In genomic region chr7:29467193-29467592, GRCh38 we compare ENCODE assay signal across 19 cellular contexts.
DNase-seq lines count a peak whose midpoint lies in the region; ATAC-seq, FAIRE-seq and TF ChIP-seq lines count a peak whose summit lies in the region.
"Had no signal": no experiment of that assay in that cellular context is flagged by ENCODE, and none has a peak within 500 bp of the region (broad histone marks: within the 10 kb centered on the region; RNA-seq: fewer than 3 reads in every experiment).

No MANE protein-coding gene starts in this region.

- TF ChIP-seq EP300 in HepG2 (IDR thresholded peaks at IDR 0.05; ENCODE audit: low read depth in 2 of 2, low read length in 2 of 2) (no peak), HepG2 (CRISPR knock-in tag; IDR thresholded peaks at IDR 0.05; ENCODE audit: borderline replicate concordance) (no peak)

- peaks cover 2% of the 10 kb centered on the region for H3K27me3 Mint-ChIP-seq in activated T-helper 1 cell treated with anti-CD3 and anti-CD28 coated beads, Interleukin-12 subunit alpha, Interleukin-12 subunit beta, Interleukin-2, Interleukin-4 antibody, amounts not matched to agents 30 ng/mL and 10 ng/mL and 1 ng/mL, durations not matched to agents 14 hours and 24 hours and 36 hours (ENCODE audit: insufficient read depth)
- H3K27me3 Mint-ChIP-seq: CD4-positive, alpha-beta memory T cell had no signal

- no TSS peak for BruUV-seq in HepG2 (replicated peaks; lab: Mats Ljungman, UMichigan)

- H3K4me2 ChIP-seq in HepG2 (ENCODE audit: low read depth, low read length) = no peak overlapping the region
- H3K4me2 ChIP-seq: BLaER1, GM23338 had no signal

- no peaks in the 10 kb centered on the region for H4K20me1 ChIP-seq in HepG2 (ENCODE audit: insufficient read depth, low read length)
- H4K20me1 ChIP-seq: BLaER1 had no signal

- H3K4me1 Mint-ChIP-seq in activated T-helper 1 cell treated with anti-CD3 and anti-CD28 coated beads, Interleukin-12 subunit alpha, Interleukin-12 subunit beta, Interleukin-2, Interleukin-4 antibody, amounts not matched to agents 30 ng/mL and 10 ng/mL and 1 ng/mL, durations not matched to agents 14 hours and 24 hours and 36 hours (ENCODE audit: low read depth) = no peaks in the 10 kb centered on the region
- H3K4me1 Mint-ChIP-seq: CD14-positive monocyte, GM23338, IgD-negative memory B cell had no signal

- DNase-seq in HuH-7.5 (ENCODE audit: low spot score) (peak; percentile 37), HepG2 (ENCODE audit: low spot score) (no peak), NK-92 (lab: John Stamatoyannopoulos, UW; ENCODE audit: unreplicated experiment) (no peak), DMS153 (lab: John Stamatoyannopoulos, UW) (no peak), psoas muscle (no peak)
- DNase-seq in activated T-helper 1 cell treated with anti-CD3 and anti-CD28 coated beads, Interleukin-12 subunit alpha, Interleukin-12 subunit beta, Interleukin-2, Interleukin-4 antibody, amounts not matched to agents 30 ng/mL and 10 ng/mL and 1 ng/mL, durations not matched to agents 14 hours and 24 hours and 36 hours (ENCODE audit: low spot score) = no peak
- DNase-seq: 8988T; CD4-positive, alpha-beta memory T cell; DMS53; DND-41; EL; HCEC 1CT had no signal

- H3K4me1 ChIP-seq in HepG2 (ENCODE audit: insufficient read depth, low read length) = peaks cover 60% of the 10 kb centered on the region
- peaks cover 54 to 71% of the 10 kb centered on the region in 2 donors for H3K4me1 ChIP-seq in mucosa of rectum (ENCODE audit: control insufficient read depth in 2 of 2, insufficient read depth in 2 of 2, low read length in 2 of 2)
- H3K4me1 ChIP-seq in psoas muscle = no peaks in the 10 kb centered on the region

- no peaks in the 10 kb centered on the region for H3K79me2 ChIP-seq in HepG2 (ENCODE audit: insufficient read depth, low read length)

- no peak overlapping the region for H3K4me3 ChIP-seq in HepG2 (replicated peaks in 1 of 3; ENCODE audit: insufficient read depth in 1 of 3, low read depth in 2 of 3, low read length in 3 of 3)
- H3K4me3 ChIP-seq in mucosa of rectum (ENCODE audit: low read length in 2 of 2) = no peak overlapping the region
- no peak overlapping the region for H3K4me3 ChIP-seq in psoas muscle
- H3K4me3 ChIP-seq: BLaER1, GM12878, GM23338 had no signal

- peaks cover 6 to 16% of the 10 kb centered on the region in 2 experiments; a peak in 4 of 5 replicates for H3K36me3 ChIP-seq in HepG2 (replicated peaks in 1 of 2; ENCODE audit: control insufficient read depth in 1 of 2, insufficient read depth in 2 of 2, low read length in 2 of 2)
- no peaks in the 10 kb centered on the region for H3K36me3 ChIP-seq in mucosa of rectum (ENCODE audit: control insufficient read depth in 2 of 2, insufficient read depth in 2 of 2, low read length in 2 of 2)
- no peaks in the 10 kb centered on the region for H3K36me3 ChIP-seq in psoas muscle (ENCODE audit: insufficient read depth in 1 of 2, low read depth in 1 of 2)
- H3K36me3 ChIP-seq: BLaER1 had no signal

- intact Hi-C loops in HepG2 (cut with micrococcal nuclease; ENCODE audit: unreplicated experiment) (no loop called here), psoas muscle (cut with DNase I) (no loop called here)
- intact Hi-C loops in activated T-helper 1 cell treated with anti-CD3 and anti-CD28 coated beads, Interleukin-12 subunit alpha, Interleukin-12 subunit beta, Interleukin-2, Interleukin-4 antibody, amounts not matched to agents 30 ng/mL and 10 ng/mL and 1 ng/mL, durations not matched to agents 14 hours and 24 hours and 36 hours (cut with micrococcal nuclease) = no loop called here

- H3K9me3 ChIP-seq in HepG2 (ENCODE audit: low read length) = no peaks in the 10 kb centered on the region
- H3K9me3 ChIP-seq in mucosa of rectum (ENCODE audit: control insufficient read depth in 2 of 2, low read length in 2 of 2) = no peaks in the 10 kb centered on the region
- H3K9me3 ChIP-seq in psoas muscle = no peaks in the 10 kb centered on the region
- H3K9me3 ChIP-seq: BLaER1 had no signal

- in situ Hi-C loops in HepG2 (cut with HindIII; ENCODE audit: extremely low pct_ligation_motif_present, low pct_unique_long_range_greater_than_20kb) = no loop called here

- no peak overlapping the region for H3K9ac ChIP-seq in HepG2 (ENCODE audit: insufficient read depth, low read depth, low read length)
- H3K9ac ChIP-seq in mucosa of rectum (ENCODE audit: low read depth in 1 of 2, low read length in 2 of 2) = peak overlapping the region in 1 of 2 donors; percentile 36
- H3K9ac ChIP-seq: BLaER1 had no signal

- ATAC-seq in HepG2 (peak; percentile 54; the same call in 1 of the 3 replicates), psoas muscle (no peak)
- ATAC-seq: GM12878, GM23338 had no signal

- TF ChIP-seq POLR2A in HepG2 (IDR thresholded peaks at IDR 0.05; ENCODE audit: insufficient read depth in 1 of 2, low read depth in 2 of 2, low read length in 2 of 2) = no peak

- no peak for FAIRE-seq in HepG2 (lab: Jason Lieb, UNC)
- FAIRE-seq: GM12878, H54 had no signal

- H3K9me3 Mint-ChIP-seq in activated T-helper 1 cell treated with anti-CD3 and anti-CD28 coated beads, Interleukin-12 subunit alpha, Interleukin-12 subunit beta, Interleukin-2, Interleukin-4 antibody, amounts not matched to agents 30 ng/mL and 10 ng/mL and 1 ng/mL, durations not matched to agents 14 hours and 24 hours and 36 hours = no peaks in the 10 kb centered on the region
- H3K9me3 Mint-ChIP-seq: CD14-positive monocyte; CD4-positive, alpha-beta memory T cell; GM23338 had no signal

- no peak overlapping the region for H3K27ac ChIP-seq in HepG2 (ENCODE audit: extremely low read length, insufficient read depth, low read length)
- peak overlapping the region; percentile 81 to 82 for H3K27ac ChIP-seq in mucosa of rectum (ENCODE audit: low read depth in 2 of 2, low read length in 2 of 2)
- no peak overlapping the region for H3K27ac ChIP-seq in psoas muscle
- H3K27ac ChIP-seq: BLaER1 had no signal

- POLR2A ChIA-PET in HepG2 (lab: Yijun Ruan, JAX) = no interaction called here

- WGBS in HepG2 (ENCODE audit: low lambda C conversion rate) = 90% methylated on average over 3 of the region's 3 CpGs
- 76 to 87% (median 81%) methylated on average over 3 of the region's 3 CpGs for WGBS in psoas muscle, 3 donors

- no peaks in the 10 kb centered on the region for H3K36me3 Mint-ChIP-seq in activated T-helper 1 cell treated with anti-CD3 and anti-CD28 coated beads, Interleukin-12 subunit alpha, Interleukin-12 subunit beta, Interleukin-2, Interleukin-4 antibody, amounts not matched to agents 30 ng/mL and 10 ng/mL and 1 ng/mL, durations not matched to agents 14 hours and 24 hours and 36 hours (ENCODE audit: low read depth)
- H3K36me3 Mint-ChIP-seq: CD4-positive, alpha-beta memory T cell; IgD-negative memory B cell had no signal

- no peak overlapping the region for H3K27ac Mint-ChIP-seq in activated T-helper 1 cell treated with anti-CD3 and anti-CD28 coated beads, Interleukin-12 subunit alpha, Interleukin-12 subunit beta, Interleukin-2, Interleukin-4 antibody, amounts not matched to agents 30 ng/mL and 10 ng/mL and 1 ng/mL, durations not matched to agents 14 hours and 24 hours and 36 hours
- H3K27ac Mint-ChIP-seq: CD14-positive monocyte; CD4-positive, alpha-beta memory T cell; GM23338; IgD-negative memory B cell had no signal

- no peaks in the 10 kb centered on the region for H3K27me3 ChIP-seq in HepG2 (ENCODE audit: control insufficient read depth in 1 of 2, insufficient read depth in 2 of 2, low read length in 2 of 2)
- no peaks in the 10 kb centered on the region for H3K27me3 ChIP-seq in mucosa of rectum (ENCODE audit: control insufficient read depth in 2 of 2, insufficient read depth in 2 of 2, low read length in 2 of 2)
- no peaks in the 10 kb centered on the region for H3K27me3 ChIP-seq in psoas muscle (ENCODE audit: insufficient read depth in 3 of 3, low read length in 2 of 3)
- H3K27me3 ChIP-seq: BLaER1 had no signal

- no peak for TF ChIP-seq CTCF in HepG2 (CRISPR knock-in tag; IDR thresholded peaks at IDR 0.05)
- no peak for TF ChIP-seq CTCF in psoas muscle (IDR thresholded peaks at IDR 0.05)

- no peak overlapping the region for H2AFZ ChIP-seq in HepG2 (ENCODE audit: low read length)
- H2AFZ ChIP-seq: GM23338 had no signal

- CTCF ChIA-PET in HepG2 (lab: Yijun Ruan, JAX; ENCODE audit: low intra/inter-chr PET ratio, low total read pairs) = no interaction called here

- TF ChIP-seq RAD21 in HepG2 (CRISPR knock-in tag; IDR thresholded peaks at IDR 0.05) = no peak

- no peak overlapping the region for H3K4me3 Mint-ChIP-seq in activated T-helper 1 cell treated with anti-CD3 and anti-CD28 coated beads, Interleukin-12 subunit alpha, Interleukin-12 subunit beta, Interleukin-2, Interleukin-4 antibody, amounts not matched to agents 30 ng/mL and 10 ng/mL and 1 ng/mL, durations not matched to agents 14 hours and 24 hours and 36 hours
- H3K4me3 Mint-ChIP-seq: CD14-positive monocyte; CD4-positive, alpha-beta memory T cell; GM23338; IgD-negative memory B cell had no signal

TF ChIP-seq in HepG2, 621 proteins besides CTCF, POLR2A, EP300 and RAD21 (continues in another document):
- no peak for TF ChIP-seq ZNF550 (CRISPR knock-in tag; IDR thresholded peaks at IDR 0.05; ENCODE audit: borderline replicate concordance)
- no peak for TF ChIP-seq EZH2 (conservative IDR thresholded peaks at IDR 0.05; ENCODE audit: low read depth, low read length)
- TF ChIP-seq NR3C1 (CRISPR knock-in tag; IDR thresholded peaks at IDR 0.05) = no peak
- TF ChIP-seq ZBTB33 (CRISPR knock-in tag; IDR thresholded peaks at IDR 0.05) = peak; percentile 73; the same call in 1 of the 2 replicates
- TF ChIP-seq GTF3A (CRISPR knock-in tag; conservative IDR thresholded peaks at IDR 0.05) = no peak

Comparison
In these comparisons a context has a peak if more than half of its experiments do, and no peak if none do; other contexts are left out.
1. H3K27ac ChIP-seq: peak in mucosa of rectum (2 of 2); none in HepG2 (single experiment) and psoas muscle (single experiment).